Comparison of ENCODE assay signal across 8 cellular contexts in the genomic region with DNA sequence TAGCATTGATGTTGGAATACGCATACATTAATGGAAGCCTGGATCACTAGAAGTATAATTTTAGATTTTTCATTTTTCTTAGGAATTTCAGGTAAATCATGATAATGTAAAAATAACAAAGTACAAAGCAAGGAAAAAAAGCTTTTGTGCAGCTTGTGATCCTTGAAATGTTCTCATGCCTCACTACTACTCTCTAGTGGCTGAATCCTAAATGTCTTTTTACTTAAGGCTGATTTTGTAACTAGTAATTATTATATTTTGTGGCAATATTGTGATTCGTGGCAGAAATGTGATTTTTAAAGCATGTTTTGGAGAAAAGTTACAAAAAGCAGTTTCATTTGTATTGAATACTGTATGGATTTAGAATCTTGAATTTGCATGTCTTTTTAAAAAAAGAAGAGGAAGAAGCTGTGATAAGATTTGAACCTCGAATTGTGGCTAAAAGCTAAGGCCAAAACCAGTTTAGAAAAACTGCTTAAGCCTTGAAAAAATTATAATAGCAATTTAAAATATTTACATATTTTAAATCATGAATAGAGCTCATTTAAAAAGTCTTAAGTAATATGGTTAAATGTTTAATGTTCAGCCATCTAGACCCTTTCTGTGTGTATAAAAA. TPM values are rescaled to one million over a fixed set of nuclear protein-coding genes. Genes with fewer than 3 reads are reported as not detected.
A peak's percentile ranks its signal among the peaks of the same experiment; 100 is the strongest.
DNase-seq lines count a peak whose midpoint lies in the region; ATAC-seq, FAIRE-seq and TF ChIP-seq lines count a peak whose summit lies in the region.

No MANE protein-coding gene starts in this region.

- no peak overlapping the region for H2AFZ ChIP-seq in GM23248

- H3K27ac ChIP-seq in A549 (no peak overlapping the region), GM23248 (no peak overlapping the region), RWPE2 (ENCODE audit: poor library complexity, severe bottlenecking) (no peak overlapping the region), gastroesophageal sphincter (no peak overlapping the region)

- DNase-seq in A549 (ENCODE audit: low read depth in 1 of 2, low spot score in 1 of 2) (peak in 1 of 2 experiments; percentile 52), GM23248 (peak; percentile 64), RWPE2 (ENCODE audit: low spot score) (no peak), NCI-H1930 (lab: John Stamatoyannopoulos, UW) (no peak), germinal center (ENCODE audit: low spot score) (no peak)
- no peak for DNase-seq in stimulated activated naive CD8-positive, alpha-beta T cell treated with anti-CD3 and anti-CD28 coated beads, Interleukin-15, Interleukin-2, amounts not matched to agents 100 U/mL and 50 U/mL, for 24 hours

- peaks cover 16% of the 10 kb centered on the region for H3F3A ChIP-seq in GM23248 (ENCODE audit: insufficient read depth)

- POLR2A ChIA-PET in A549 (lab: Yijun Ruan, JAX), result no interaction called here

- H3K9me3 ChIP-seq in A549 (no peaks in the 10 kb centered on the region), GM23248 (ENCODE audit: low read depth) (no peaks in the 10 kb centered on the region), RWPE2 (ENCODE audit: severe bottlenecking) (no peaks in the 10 kb centered on the region), gastroesophageal sphincter (no peaks in the 10 kb centered on the region)

- H3K4me2 ChIP-seq in A549, result no peak overlapping the region
- H3K4me2 ChIP-seq in GM23248 (ENCODE audit: unreplicated experiment), result no peak overlapping the region

- FAIRE-seq in A549 (lab: Jason Lieb, UNC), result peak; percentile 46

- TF ChIP-seq POLR2A in A549 (IDR thresholded peaks at IDR 0.05; ENCODE audit: low read length) (no peak), gastroesophageal sphincter (IDR thresholded peaks at IDR 0.05) (no peak)

- no peak overlapping the region for H3K9ac ChIP-seq in GM23248

- H3K4me3 ChIP-seq in A549 (no peak overlapping the region), GM23248 (no peak overlapping the region), RWPE2 (ENCODE audit: severe bottlenecking) (no peak overlapping the region), gastroesophageal sphincter (no peak overlapping the region)

- H3K4me1 ChIP-seq in A549, result no peaks in the 10 kb centered on the region
- H3K4me1 ChIP-seq in GM23248 (ENCODE audit: insufficient read depth), result no peaks in the 10 kb centered on the region
- peaks cover 2% of the 10 kb centered on the region for H3K4me1 ChIP-seq in RWPE2 (ENCODE audit: insufficient read depth, poor library complexity, severe bottlenecking)
- H3K4me1 ChIP-seq in gastroesophageal sphincter, result no peaks in the 10 kb centered on the region

- H3K9me2 ChIP-seq in GM23248 (ENCODE audit: insufficient read depth), result no peaks in the 10 kb centered on the region

- ATAC-seq in A549, result peak in 1 of 2 experiments; percentile 58; a peak in 2 of 6 replicates
- no peak for ATAC-seq in RWPE2 (ENCODE audit: low read depth)
- ATAC-seq in gastroesophageal sphincter, result no peak
- no peak for ATAC-seq in stimulated activated naive CD8-positive, alpha-beta T cell treated with anti-CD3 and anti-CD28 coated beads, Interleukin-15, Interleukin-2, amounts not matched to agents 100 U/mL and 50 U/mL, for 24 hours
- ATAC-seq in HG02610 (IDR thresholded peaks at IDR 0.05; ENCODE audit: unreplicated experiment), result no peak

- H3K79me2 ChIP-seq in GM23248 (ENCODE audit: insufficient read depth), result peaks cover 14% of the 10 kb centered on the region

- in situ Hi-C loops in GM23248 (cut with MboI), result no loop called here

- H3K36me3 ChIP-seq in GM23248 (ENCODE audit: low read depth) (peaks cover 52% of the 10 kb centered on the region), RWPE2 (ENCODE audit: low read depth) (peaks cover 100% of the 10 kb centered on the region), gastroesophageal sphincter (peaks cover 5 to 80% of the 10 kb centered on the region in 2 donors)

- TF ChIP-seq EP300 in A549 (IDR thresholded peaks at IDR 0.05), result no peak
- TF ChIP-seq EP300 in gastroesophageal sphincter (IDR thresholded peaks at IDR 0.05), result no peak

- 62% methylated on average over 3 of the region's 3 CpGs for WGBS in A549 (ENCODE audit: missing lambda C conversion rate)
- 78 to 80% methylated on average over 3 of the region's 3 CpGs for WGBS in GM23248 (ENCODE audit: low coverage in 1 of 2, low lambda C conversion rate in 2 of 2, missing lambda C conversion rate in 2 of 2), 2 experiments
- 68 to 73% methylated on average over 3 of the region's 3 CpGs for WGBS in gastroesophageal sphincter (ENCODE audit: low coverage in 1 of 2), 2 donors

- peak in 1 of 2 experiments; percentile 31; a peak in 1 of 5 replicates for TF ChIP-seq RAD21 in A549 (conservative IDR thresholded peaks at IDR 0.05 in 1 of 2, IDR thresholded peaks at IDR 0.05 in 1 of 2)

- H3K27me3 ChIP-seq in GM23248 (replicated peaks; ENCODE audit: insufficient read depth) (no peaks in the 10 kb centered on the region), RWPE2 (ENCODE audit: insufficient read depth, poor library complexity, severe bottlenecking) (no peaks in the 10 kb centered on the region), gastroesophageal sphincter (no peaks in the 10 kb centered on the region)

- H4K20me1 ChIP-seq in GM23248 (ENCODE audit: insufficient read depth), result no peaks in the 10 kb centered on the region

- CTCF ChIA-PET in A549 (lab: Yijun Ruan, JAX), result interaction anchor here (0.7 to 1.3 kb wide), 5 partner anchors 9 to 451 kb away, joined by 3 to 4 read pairs (median 3); no protein-coding TSS in a partner anchor

- peak; percentile 53; the same call in 2 of the 3 replicates for TF ChIP-seq CTCF in A549 (IDR thresholded peaks at IDR 0.05)
- peak; percentile 57 for TF ChIP-seq CTCF in RWPE2 (IDR thresholded peaks at IDR 0.05; ENCODE audit: poor library complexity, severe bottlenecking)
- peak; percentile 23 to 25 (median 24) for TF ChIP-seq CTCF in gastroesophageal sphincter (IDR thresholded peaks at IDR 0.05)

TF ChIP-seq in A549, 52 proteins besides CTCF, POLR2A, EP300 and RAD21:
- no peak for TF ChIP-seq EHMT2 (IDR thresholded peaks at IDR 0.05; ENCODE audit: low read depth)

RNA-seq across cellular contexts. Expression of a gene that starts 39.0 kb away (rescaled TPM):
- polyA plus RNA-seq in A549 (2011; rRNA removed) (109 and 166 TPM in 2 replicates), A549 (2017; fragmentation: RNase III; extraction: RNeasy Plus Mini Kit Qiagen cat#74134 plus additional on column Dnase treatment) (87.8 to 104 TPM (median 90.1 TPM) in 3 replicates), GM23248 (2016; fragmentation: Nextera tagmentation; extraction: Ambion mirVana) (66.1 and 67.2 TPM in 2 replicates)
- polyA plus RNA-seq in A549 (2012; cell fraction: cytosol; rRNA removed), result 15.6 and 20.1 TPM in 2 replicates
- 15.9 and 22.4 TPM in 2 replicates for polyA plus RNA-seq in A549 (2012; cell fraction: nucleus; rRNA removed)
- 75.1 and 82.8 TPM in 2 replicates for polyA minus RNA-seq in A549 (2011; rRNA and poly(A)+ RNA removed)
- total RNA-seq in GM23248 (2014; rRNA removed; shearing (Covaris generic)), result 40.2 and 48.1 TPM in 2 replicates
- 100 to 1,000 TPM in 1 of 4 donors, 10 to 100 TPM in 3; 40.5 to 111 (median 60.4) TPM for total RNA-seq in gastroesophageal sphincter
